14 cellular contexts compared by ENCODE assay signal in the genomic region with DNA sequence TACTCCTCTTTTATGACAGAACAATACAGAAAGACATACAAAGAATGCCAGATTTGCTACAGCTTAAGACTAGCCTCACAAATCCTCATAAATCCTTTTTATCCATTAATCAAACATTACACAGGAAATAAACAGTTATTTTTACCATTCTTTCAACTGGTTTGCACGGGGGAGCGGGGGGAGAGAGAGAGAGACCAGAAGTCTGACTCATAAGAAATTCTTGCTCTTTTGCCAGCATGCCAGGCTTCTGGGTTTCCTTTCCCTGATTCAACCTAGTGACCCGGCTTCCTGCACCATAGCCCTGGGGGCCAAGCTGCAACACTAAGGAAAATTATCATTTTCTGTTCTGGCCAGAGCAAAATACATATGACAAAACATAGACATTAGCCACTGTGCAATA. TPM values are rescaled to one million over a fixed set of nuclear protein-coding genes. Genes with fewer than 3 reads are reported as not detected.
DNase-seq lines count a peak whose midpoint lies in the region; ATAC-seq and TF ChIP-seq lines count a peak whose summit lies in the region.
"Had no signal": no experiment of that assay in that cellular context is flagged by ENCODE, and none has a peak within 500 bp of the region (broad histone marks: within the 10 kb centered on the region; RNA-seq: fewer than 3 reads in every experiment).

No MANE protein-coding gene starts in this region.

- no peaks in the 10 kb centered on the region for H3K4me1 ChIP-seq in fibroblast of lung (ENCODE audit: control insufficient read depth, extremely low read depth, insufficient read depth, low read length)
- peaks cover 0 to 4% (median 0%) of the 10 kb centered on the region in 4 donors for H3K4me1 ChIP-seq in sigmoid colon
- H3K4me1 ChIP-seq: left ventricle myocardium inferior had no signal

- H3K4me3 ChIP-seq in fibroblast of lung (replicated peaks in 1 of 4; ENCODE audit: control extremely low read depth in 1 of 4, insufficient read depth in 1 of 4, low read depth in 3 of 4, low read length in 4 of 4) (no peak overlapping the region), sigmoid colon (no peak overlapping the region)
- H3K4me3 ChIP-seq: left ventricle myocardium inferior, ovary had no signal

- ATAC-seq in SK-N-SH treated with all-trans-retinoic acid at 6 μM for 48 hours (peak; percentile 71), GM19023 (IDR thresholded peaks at IDR 0.05; ENCODE audit: unreplicated experiment) (no peak), left lobe of liver (no peak), HG02588 (IDR thresholded peaks at IDR 0.05; ENCODE audit: unreplicated experiment) (no peak)
- ATAC-seq: activated naive CD8-positive, alpha-beta T cell treated with anti-CD3 and anti-CD28 coated beads, Interleukin-2, amount 50 U/mL, for 24 hours had no signal

- H3K79me2 ChIP-seq in fibroblast of lung (ENCODE audit: control insufficient read depth, insufficient read depth, low read length), result no peaks in the 10 kb centered on the region

- H3K27ac ChIP-seq in fibroblast of lung (ENCODE audit: insufficient read depth, low read length), result no peak overlapping the region
- peak overlapping the region; percentile 29 to 51 (median 47) for H3K27ac ChIP-seq in sigmoid colon
- H3K27ac ChIP-seq: left ventricle myocardium inferior, ovary had no signal

- H3K27me3 ChIP-seq in fibroblast of lung (ENCODE audit: control insufficient read depth, insufficient read depth, low read length), result no peaks in the 10 kb centered on the region
- H3K27me3 ChIP-seq in sigmoid colon, result no peaks in the 10 kb centered on the region
- H3K27me3 ChIP-seq: ovary had no signal

- H4K20me1 ChIP-seq in fibroblast of lung (ENCODE audit: control insufficient read depth, extremely low read depth, insufficient read depth, low read length), result no peaks in the 10 kb centered on the region

- intact Hi-C loops in sigmoid colon (cut with DNase I), result loop anchor here (10.0 kb wide), 4 partner anchors 534 to 1266 kb away; partner anchors contain the start of genes MAGED2 and TSR2

- H3K36me3 ChIP-seq in fibroblast of lung (ENCODE audit: control insufficient read depth, insufficient read depth, low read length) (no peaks in the 10 kb centered on the region), sigmoid colon (no peaks in the 10 kb centered on the region)
- H3K36me3 ChIP-seq: left ventricle myocardium inferior, ovary had no signal

- H3K4me2 ChIP-seq in fibroblast of lung (ENCODE audit: extremely low read depth, insufficient read depth, low read length), result no peak overlapping the region

- WGBS in sigmoid colon, 2 donors, result 42 to 56% methylated on average over 3 of the region's 3 CpGs

- no peak overlapping the region for H2AFZ ChIP-seq in fibroblast of lung (ENCODE audit: low read length)

- DNase-seq in GM04504 (ENCODE audit: low read depth) (peak; percentile 46), fibroblast of lung (ENCODE audit: low read depth in 2 of 2) (peak; percentile 17 to 48), sigmoid colon (no peak), left lobe of liver (ENCODE audit: low spot score) (no peak)
- no peak for DNase-seq in activated CD8-positive, alpha-beta memory T cell treated with anti-CD3 and anti-CD28 coated beads, Interleukin-2, amount 50 U/mL, for 4 hours
- DNase-seq: activated naive CD8-positive, alpha-beta T cell treated with anti-CD3 and anti-CD28 coated beads, Interleukin-2, amount 50 U/mL, for 24 hours; CD8-positive, alpha-beta memory T cell; left ventricle myocardium inferior; NCI-H146; ovary; stimulated activated CD4-positive, alpha-beta T cell treated with anti-CD3 and anti-CD28 coated beads, Interleukin-4, amount 100 ng/mL, for 4 hours had no signal

- no peak for TF ChIP-seq EP300 in sigmoid colon (IDR thresholded peaks at IDR 0.05)

- H3K9me3 ChIP-seq in fibroblast of lung (ENCODE audit: control insufficient read depth, insufficient read depth, low read depth, low read length) (no peaks in the 10 kb centered on the region), sigmoid colon (no peaks in the 10 kb centered on the region)
- H3K9me3 ChIP-seq: ovary had no signal

- TF ChIP-seq POLR2A in sigmoid colon (IDR thresholded peaks at IDR 0.05), result no peak

- no peak overlapping the region for H3K9ac ChIP-seq in fibroblast of lung (ENCODE audit: insufficient read depth, low read length)

- TF ChIP-seq CTCF in fibroblast of lung (conservative IDR thresholded peaks at IDR 0.05 in 1 of 2, IDR thresholded peaks at IDR 0.05 in 1 of 2; ENCODE audit: low read depth in 1 of 2, low read length in 2 of 2) (no peak), sigmoid colon (IDR thresholded peaks at IDR 0.05) (no peak)

TF ChIP-seq in SK-N-SH treated with all-trans-retinoic acid at 6 μM for 48 hours, 23 proteins besides CTCF, POLR2A, EP300 and RAD21 (continues in another document):
- TF ChIP-seq PATZ1 (CRISPR knock-in tag; IDR thresholded peaks at IDR 0.05; ENCODE audit: borderline replicate concordance), result no peak
- TF ChIP-seq ARNTL (CRISPR knock-in tag; IDR thresholded peaks at IDR 0.05; ENCODE audit: borderline replicate concordance, low read depth), result no peak
- TF ChIP-seq ESRRG (CRISPR knock-in tag; IDR thresholded peaks at IDR 0.05), result no peak
- no peak for TF ChIP-seq TOX (CRISPR knock-in tag; IDR thresholded peaks at IDR 0.05; ENCODE audit: borderline replicate concordance)
- no peak for TF ChIP-seq BACH2 (CRISPR knock-in tag; IDR thresholded peaks at IDR 0.05; ENCODE audit: borderline replicate concordance)
- TF ChIP-seq, protein P1, sequence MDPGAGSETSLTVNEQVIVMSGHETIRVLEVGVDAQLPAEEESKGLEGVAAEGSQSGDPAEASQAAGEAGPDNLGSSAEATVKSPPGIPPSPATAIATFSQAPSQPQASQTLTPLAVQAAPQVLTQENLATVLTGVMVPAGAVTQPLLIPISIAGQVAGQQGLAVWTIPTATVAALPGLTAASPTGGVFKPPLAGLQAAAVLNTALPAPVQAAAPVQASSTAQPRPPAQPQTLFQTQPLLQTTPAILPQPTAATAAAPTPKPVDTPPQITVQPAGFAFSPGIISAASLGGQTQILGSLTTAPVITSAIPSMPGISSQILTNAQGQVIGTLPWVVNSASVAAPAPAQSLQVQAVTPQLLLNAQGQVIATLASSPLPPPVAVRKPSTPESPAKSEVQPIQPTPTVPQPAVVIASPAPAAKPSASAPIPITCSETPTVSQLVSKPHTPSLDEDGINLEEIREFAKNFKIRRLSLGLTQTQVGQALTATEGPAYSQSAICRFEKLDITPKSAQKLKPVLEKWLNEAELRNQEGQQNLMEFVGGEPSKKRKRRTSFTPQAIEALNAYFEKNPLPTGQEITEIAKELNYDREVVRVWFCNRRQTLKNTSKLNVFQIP (CRISPR knock-in tag; IDR thresholded peaks at IDR 0.05; ENCODE audit: borderline replicate concordance, low read depth), result no peak
- TF ChIP-seq ZNF70 (CRISPR knock-in tag; IDR thresholded peaks at IDR 0.05), result no peak
- TF ChIP-seq, protein P2, sequence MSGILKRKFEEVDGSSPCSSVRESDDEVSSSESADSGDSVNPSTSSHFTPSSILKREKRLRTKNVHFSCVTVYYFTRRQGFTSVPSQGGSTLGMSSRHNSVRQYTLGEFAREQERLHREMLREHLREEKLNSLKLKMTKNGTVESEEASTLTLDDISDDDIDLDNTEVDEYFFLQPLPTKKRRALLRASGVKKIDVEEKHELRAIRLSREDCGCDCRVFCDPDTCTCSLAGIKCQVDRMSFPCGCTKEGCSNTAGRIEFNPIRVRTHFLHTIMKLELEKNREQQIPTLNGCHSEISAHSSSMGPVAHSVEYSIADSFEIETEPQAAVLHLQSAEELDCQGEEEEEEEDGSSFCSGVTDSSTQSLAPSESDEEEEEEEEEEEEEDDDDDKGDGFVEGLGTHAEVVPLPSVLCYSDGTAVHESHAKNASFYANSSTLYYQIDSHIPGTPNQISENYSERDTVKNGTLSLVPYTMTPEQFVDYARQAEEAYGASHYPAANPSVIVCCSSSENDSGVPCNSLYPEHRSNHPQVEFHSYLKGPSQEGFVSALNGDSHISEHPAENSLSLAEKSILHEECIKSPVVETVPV (CRISPR knock-in tag; IDR thresholded peaks at IDR 0.05), result no peak
- no peak for TF ChIP-seq ZFP30 (CRISPR knock-in tag; IDR thresholded peaks at IDR 0.05)
- no peak for TF ChIP-seq ZC3H10 (CRISPR knock-in tag; IDR thresholded peaks at IDR 0.05)
- TF ChIP-seq CREB5 (CRISPR knock-in tag; IDR thresholded peaks at IDR 0.05; ENCODE audit: low read depth), result no peak
- TF ChIP-seq ISL1 (CRISPR knock-in tag; IDR thresholded peaks at IDR 0.05), result no peak
- no peak for TF ChIP-seq SNAI2 (CRISPR knock-in tag; IDR thresholded peaks at IDR 0.05)

RNA-seq across cellular contexts. Expression of gene RRAGB, which starts 6.8 kb away (rescaled TPM):
- total RNA-seq in fibroblast of lung (44.4 and 57.6 TPM in 2 replicates), sigmoid colon (10 to 100 TPM in 3 of 4 donors, 1 to 10 TPM in 1; 10.0 to 41.4 (median 24.4) TPM), left lobe of liver (4.5 TPM)
- polyA plus RNA-seq in fibroblast of lung (19.2 and 36.5 TPM in 2 replicates), sigmoid colon (10 to 100 TPM in 1 of 3 donors, 1 to 10 TPM in 2; 3.7 to 17.4 (median 9.7) TPM)
- 14.5 and 21.0 TPM in 2 replicates for polyA plus RNA-seq in fibroblast of lung (2012)
- polyA minus RNA-seq in fibroblast of lung (ENCODE audit: low replicate concordance), result 28.4 and 30.7 TPM in 2 replicates

Comparison
In these comparisons a context has a peak if more than half of its experiments do, and no peak if none do; other contexts are left out.
1. DNase-seq: peak in GM04504 (single experiment) and fibroblast of lung (2 of 2); none in sigmoid colon (single experiment), left lobe of liver (single experiment) and activated CD8-positive, alpha-beta memory T cell treated with anti-CD3 and anti-CD28 coated beads, Interleukin-2, amount 50 U/mL, for 4 hours (single experiment).